Comparison of ENCODE assay signal across 1 cellular context in the genomic region with DNA sequence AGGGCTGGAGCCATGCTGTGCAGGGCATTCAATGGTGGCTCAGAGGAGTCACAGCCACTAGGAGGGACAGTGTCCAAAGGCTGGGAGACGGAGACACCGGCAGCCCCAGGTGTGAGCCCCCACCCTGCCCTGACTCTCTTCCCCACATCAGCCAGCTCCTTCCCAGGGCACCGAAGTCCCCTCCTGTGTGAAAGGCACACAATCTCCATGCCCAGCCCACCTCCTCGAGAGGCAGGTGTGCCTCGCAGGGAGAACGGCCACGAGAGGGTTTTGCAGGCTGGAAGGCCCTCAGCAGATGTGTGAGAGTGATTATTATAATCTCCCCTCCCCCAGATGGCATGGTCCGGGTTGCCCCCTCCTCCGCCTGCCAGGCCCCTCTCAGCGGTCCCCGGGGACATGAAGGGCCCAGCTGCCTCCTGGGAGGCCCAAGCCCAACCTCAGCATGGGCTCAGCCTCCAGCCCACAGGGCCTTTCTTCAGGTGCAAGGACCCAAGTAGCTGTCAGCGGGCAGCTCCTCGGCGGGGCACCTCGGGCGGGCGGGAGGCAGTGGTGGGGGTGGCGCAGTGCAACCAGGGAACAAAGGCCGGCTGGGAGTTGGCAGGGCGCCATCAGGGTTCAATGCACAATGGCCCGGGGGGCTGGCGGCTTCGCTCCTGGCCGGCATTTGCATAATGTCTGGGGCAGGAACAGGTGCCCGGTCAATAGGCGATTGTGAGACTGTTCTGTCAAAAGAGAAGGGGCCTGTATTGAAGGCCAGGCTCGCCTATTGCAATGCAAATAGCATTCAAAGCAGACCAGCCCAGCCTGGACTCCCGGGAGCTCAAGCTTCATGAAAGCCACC.
TF ChIP-seq lines count a peak whose summit lies in the region.

No MANE protein-coding gene starts in this region.

TF ChIP-seq in HepG2, 621 proteins besides CTCF, POLR2A, EP300 and RAD21 (continued from another document and continues in another):
- TF ChIP-seq, protein P1, sequence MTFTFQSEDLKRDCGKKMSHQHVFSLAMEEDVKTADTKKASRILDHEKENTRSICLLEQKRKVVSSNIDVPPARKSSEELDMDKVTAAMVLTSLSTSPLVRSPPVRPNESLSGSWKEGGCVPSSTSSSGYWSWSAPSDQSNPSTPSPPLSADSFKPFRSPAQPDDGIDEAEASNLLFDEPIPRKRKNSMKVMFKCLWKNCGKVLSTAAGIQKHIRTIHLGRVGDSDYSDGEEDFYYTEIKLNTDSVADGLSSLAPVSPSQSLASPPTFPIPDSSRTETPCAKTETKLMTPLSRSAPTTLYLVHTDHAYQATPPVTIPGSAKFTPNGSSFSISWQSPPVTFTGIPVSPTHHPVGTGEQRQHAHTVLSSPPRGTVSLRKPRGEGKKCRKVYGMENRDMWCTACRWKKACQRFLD (CRISPR knock-in tag; IDR thresholded peaks at IDR 0.05; ENCODE audit: borderline replicate concordance), result no peak
- no peak for TF ChIP-seq ATAD3A (CRISPR knock-in tag; IDR thresholded peaks at IDR 0.05)
- no peak for TF ChIP-seq DMAP1 (CRISPR knock-in tag; IDR thresholded peaks at IDR 0.05)
- no peak for TF ChIP-seq IKZF5 (CRISPR knock-in tag; IDR thresholded peaks at IDR 0.05)
- TF ChIP-seq ZKSCAN1 (IDR thresholded peaks at IDR 0.05; ENCODE audit: low read length), result no peak
- no peak for TF ChIP-seq SMC3 (IDR thresholded peaks at IDR 0.05; ENCODE audit: low read length)
- TF ChIP-seq SNAI1 (CRISPR knock-in tag; IDR thresholded peaks at IDR 0.05; ENCODE audit: borderline replicate concordance), result no peak
- TF ChIP-seq, protein P2, sequence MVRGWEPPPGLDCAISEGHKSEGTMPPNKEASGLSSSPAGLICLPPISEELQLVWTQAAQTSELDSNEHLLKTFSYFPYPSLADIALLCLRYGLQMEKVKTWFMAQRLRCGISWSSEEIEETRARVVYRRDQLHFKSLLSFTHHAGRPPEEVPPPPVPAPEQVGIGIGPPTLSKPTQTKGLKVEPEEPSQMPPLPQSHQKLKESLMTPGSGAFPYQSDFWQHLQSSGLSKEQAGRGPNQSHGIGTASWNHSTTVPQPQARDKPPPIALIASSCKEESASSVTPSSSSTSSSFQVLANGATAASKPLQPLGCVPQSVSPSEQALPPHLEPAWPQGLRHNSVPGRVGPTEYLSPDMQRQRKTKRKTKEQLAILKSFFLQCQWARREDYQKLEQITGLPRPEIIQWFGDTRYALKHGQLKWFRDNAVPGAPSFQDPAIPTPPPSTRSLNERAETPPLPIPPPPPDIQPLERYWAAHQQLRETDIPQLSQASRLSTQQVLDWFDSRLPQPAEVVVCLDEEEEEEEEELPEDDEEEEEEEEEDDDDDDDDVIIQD (CRISPR knock-in tag; IDR thresholded peaks at IDR 0.05; ENCODE audit: low read depth), result no peak
- TF ChIP-seq ZNF350 (CRISPR knock-in tag; IDR thresholded peaks at IDR 0.05; ENCODE audit: borderline replicate concordance, low read depth), result no peak
- TF ChIP-seq SNRNP70 (IDR thresholded peaks at IDR 0.05; ENCODE audit: low read depth, low read length), result no peak
- TF ChIP-seq HNRNPH1 (optimal IDR thresholded peaks at IDR 0.05; ENCODE audit: low read depth, low read length), result no peak
- TF ChIP-seq JDP2 (CRISPR knock-in tag; IDR thresholded peaks at IDR 0.05; ENCODE audit: borderline replicate concordance), result no peak
- no peak for TF ChIP-seq BHLHE40 (IDR thresholded peaks at IDR 0.05; ENCODE audit: low read length)
- no peak for TF ChIP-seq TRIM24 (CRISPR knock-in tag; IDR thresholded peaks at IDR 0.05)
- no peak for TF ChIP-seq ZUFSP (CRISPR knock-in tag; IDR thresholded peaks at IDR 0.05; ENCODE audit: borderline replicate concordance)
- TF ChIP-seq TEAD3 (CRISPR knock-in tag; optimal IDR thresholded peaks at IDR 0.05; ENCODE audit: borderline replicate concordance), result peak; percentile 27
- no peak for TF ChIP-seq REPIN1 (CRISPR knock-in tag; IDR thresholded peaks at IDR 0.05; ENCODE audit: borderline replicate concordance, low read depth)
- TF ChIP-seq FOXK1 (CRISPR knock-in tag; IDR thresholded peaks at IDR 0.05; ENCODE audit: borderline replicate concordance, low read depth), result no peak
- no peak for TF ChIP-seq GATAD1 (CRISPR knock-in tag; IDR thresholded peaks at IDR 0.05)
- TF ChIP-seq SSRP1 (CRISPR knock-in tag; IDR thresholded peaks at IDR 0.05), result no peak
- no peak for TF ChIP-seq GPBP1L1 (CRISPR knock-in tag; IDR thresholded peaks at IDR 0.05)
- no peak for TF ChIP-seq RNF2 (conservative IDR thresholded peaks at IDR 0.05; ENCODE audit: low read depth)
- TF ChIP-seq NCOA5 (CRISPR knock-in tag; IDR thresholded peaks at IDR 0.05), result no peak
- TF ChIP-seq JARID2 (CRISPR knock-in tag; IDR thresholded peaks at IDR 0.05; ENCODE audit: insufficient replicate concordance), result no peak
- TF ChIP-seq, protein P3, sequence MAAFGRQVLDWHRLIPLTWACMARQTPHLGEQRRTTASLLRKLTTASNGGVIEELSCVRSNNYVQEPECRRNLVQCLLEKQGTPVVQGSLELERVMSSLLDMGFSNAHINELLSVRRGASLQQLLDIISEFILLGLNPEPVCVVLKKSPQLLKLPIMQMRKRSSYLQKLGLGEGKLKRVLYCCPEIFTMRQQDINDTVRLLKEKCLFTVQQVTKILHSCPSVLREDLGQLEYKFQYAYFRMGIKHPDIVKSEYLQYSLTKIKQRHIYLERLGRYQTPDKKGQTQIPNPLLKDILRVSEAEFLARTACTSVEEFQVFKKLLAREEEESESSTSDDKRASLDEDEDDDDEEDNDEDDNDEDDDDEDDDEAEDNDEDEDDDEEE (CRISPR knock-in tag; IDR thresholded peaks at IDR 0.05), result no peak
- no peak for TF ChIP-seq DZIP1 (CRISPR knock-in tag; IDR thresholded peaks at IDR 0.05)
- no peak for TF ChIP-seq HDAC2 (CRISPR knock-in tag; IDR thresholded peaks at IDR 0.05)
- no peak for TF ChIP-seq MAZ (IDR thresholded peaks at IDR 0.05; ENCODE audit: borderline replicate concordance, low read depth, low read length)
- no peak; the same call in 1 of the 2 replicates for TF ChIP-seq MAZ (CRISPR knock-in tag; IDR thresholded peaks at IDR 0.05; ENCODE audit: low read depth)
- no peak for TF ChIP-seq ZNF550 (CRISPR knock-in tag; IDR thresholded peaks at IDR 0.05; ENCODE audit: borderline replicate concordance)
- TF ChIP-seq, protein P4, sequence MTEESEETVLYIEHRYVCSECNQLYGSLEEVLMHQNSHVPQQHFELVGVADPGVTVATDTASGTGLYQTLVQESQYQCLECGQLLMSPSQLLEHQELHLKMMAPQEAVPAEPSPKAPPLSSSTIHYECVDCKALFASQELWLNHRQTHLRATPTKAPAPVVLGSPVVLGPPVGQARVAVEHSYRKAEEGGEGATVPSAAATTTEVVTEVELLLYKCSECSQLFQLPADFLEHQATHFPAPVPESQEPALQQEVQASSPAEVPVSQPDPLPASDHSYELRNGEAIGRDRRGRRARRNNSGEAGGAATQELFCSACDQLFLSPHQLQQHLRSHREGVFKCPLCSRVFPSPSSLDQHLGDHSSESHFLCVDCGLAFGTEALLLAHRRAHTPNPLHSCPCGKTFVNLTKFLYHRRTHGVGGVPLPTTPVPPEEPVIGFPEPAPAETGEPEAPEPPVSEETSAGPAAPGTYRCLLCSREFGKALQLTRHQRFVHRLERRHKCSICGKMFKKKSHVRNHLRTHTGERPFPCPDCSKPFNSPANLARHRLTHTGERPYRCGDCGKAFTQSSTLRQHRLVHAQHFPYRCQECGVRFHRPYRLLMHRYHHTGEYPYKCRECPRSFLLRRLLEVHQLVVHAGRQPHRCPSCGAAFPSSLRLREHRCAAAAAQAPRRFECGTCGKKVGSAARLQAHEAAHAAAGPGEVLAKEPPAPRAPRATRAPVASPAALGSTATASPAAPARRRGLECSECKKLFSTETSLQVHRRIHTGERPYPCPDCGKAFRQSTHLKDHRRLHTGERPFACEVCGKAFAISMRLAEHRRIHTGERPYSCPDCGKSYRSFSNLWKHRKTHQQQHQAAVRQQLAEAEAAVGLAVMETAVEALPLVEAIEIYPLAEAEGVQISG (CRISPR knock-in tag; IDR thresholded peaks at IDR 0.05), result no peak
- no peak for TF ChIP-seq LCORL (IDR thresholded peaks at IDR 0.05)
- TF ChIP-seq LCORL (CRISPR knock-in tag; IDR thresholded peaks at IDR 0.05), result peak; percentile 67; the same call in 1 of the 2 replicates
- TF ChIP-seq PHF20 (CRISPR knock-in tag; IDR thresholded peaks at IDR 0.05), result no peak
- TF ChIP-seq CENPT (CRISPR knock-in tag; IDR thresholded peaks at IDR 0.05; ENCODE audit: low read depth), result no peak
- TF ChIP-seq HDAC1 (CRISPR knock-in tag; IDR thresholded peaks at IDR 0.05), result no peak
- TF ChIP-seq ZNF792 (CRISPR knock-in tag; IDR thresholded peaks at IDR 0.05), result no peak
- TF ChIP-seq BCL6 (CRISPR knock-in tag; IDR thresholded peaks at IDR 0.05), result peak; percentile 58
- peak; percentile 72; the same call in 1 of the 2 replicates for TF ChIP-seq HNF4G (IDR thresholded peaks at IDR 0.05; ENCODE audit: borderline replicate concordance, low read depth, low read length)
- 0 out of 2 replicates have a peak, but pooled peaks have one; percentile 24 for TF ChIP-seq HNF4G (CRISPR knock-in tag; IDR thresholded peaks at IDR 0.05; ENCODE audit: borderline replicate concordance, low read depth)
- TF ChIP-seq ATF2 (CRISPR knock-in tag; IDR thresholded peaks at IDR 0.05), result no peak
- TF ChIP-seq ZNF121 (CRISPR knock-in tag; IDR thresholded peaks at IDR 0.05), result peak; percentile 59; the same call in 1 of the 2 replicates
- no peak for TF ChIP-seq ZFP90 (CRISPR knock-in tag; IDR thresholded peaks at IDR 0.05; ENCODE audit: borderline replicate concordance)
- TF ChIP-seq ZNF580 (CRISPR knock-in tag; IDR thresholded peaks at IDR 0.05; ENCODE audit: borderline replicate concordance, low read depth), result no peak
- TF ChIP-seq ZEB1 (IDR thresholded peaks at IDR 0.05; ENCODE audit: insufficient replicate concordance, low read depth), result no peak
- TF ChIP-seq TBP (CRISPR knock-in tag; IDR thresholded peaks at IDR 0.05), result no peak
- TF ChIP-seq ZNF577 (CRISPR knock-in tag; IDR thresholded peaks at IDR 0.05; ENCODE audit: borderline replicate concordance, low read depth), result no peak
- no peak for TF ChIP-seq FOXJ3 (CRISPR knock-in tag; IDR thresholded peaks at IDR 0.05; ENCODE audit: borderline replicate concordance)
- no peak for TF ChIP-seq ZKSCAN8 (CRISPR knock-in tag; IDR thresholded peaks at IDR 0.05; ENCODE audit: borderline replicate concordance)
- no peak for TF ChIP-seq FOXC1 (CRISPR knock-in tag; IDR thresholded peaks at IDR 0.05; ENCODE audit: borderline replicate concordance)
